In genomic region chr7:26856481-26856880, GRCh38 we compare ENCODE assay signal across 2 cellular contexts.
TF ChIP-seq lines count a peak whose summit lies in the region.

No MANE protein-coding gene starts in this region.

TF ChIP-seq in IMR-90, 13 proteins besides CTCF, POLR2A, EP300 and RAD21 (continued from another document):
- TF ChIP-seq, protein P1, sequence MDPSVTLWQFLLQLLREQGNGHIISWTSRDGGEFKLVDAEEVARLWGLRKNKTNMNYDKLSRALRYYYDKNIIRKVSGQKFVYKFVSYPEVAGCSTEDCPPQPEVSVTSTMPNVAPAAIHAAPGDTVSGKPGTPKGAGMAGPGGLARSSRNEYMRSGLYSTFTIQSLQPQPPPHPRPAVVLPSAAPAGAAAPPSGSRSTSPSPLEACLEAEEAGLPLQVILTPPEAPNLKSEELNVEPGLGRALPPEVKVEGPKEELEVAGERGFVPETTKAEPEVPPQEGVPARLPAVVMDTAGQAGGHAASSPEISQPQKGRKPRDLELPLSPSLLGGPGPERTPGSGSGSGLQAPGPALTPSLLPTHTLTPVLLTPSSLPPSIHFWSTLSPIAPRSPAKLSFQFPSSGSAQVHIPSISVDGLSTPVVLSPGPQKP (IDR thresholded peaks at IDR 0.05; ENCODE audit: borderline replicate concordance, low read depth, low read length) = no peak
- TF ChIP-seq RCOR1 (IDR thresholded peaks at IDR 0.05; ENCODE audit: insufficient replicate concordance, low read length) (no peak), MXI1 (IDR thresholded peaks at IDR 0.05; ENCODE audit: borderline replicate concordance, low read depth, low read length) (no peak), SMC3 (IDR thresholded peaks at IDR 0.05; ENCODE audit: low read depth, low read length) (no peak), NFE2L2 (IDR thresholded peaks at IDR 0.05; ENCODE audit: low read depth, low read length) (no peak), CHD1 (IDR thresholded peaks at IDR 0.05; ENCODE audit: low read depth, low read length) (no peak), RFX5 (IDR thresholded peaks at IDR 0.05; ENCODE audit: low read depth, low read length) (no peak), USF2 (IDR thresholded peaks at IDR 0.05; ENCODE audit: low read depth, low read length) (no peak)

TF ChIP-seq in WTC11, 78 proteins besides CTCF, POLR2A, EP300 and RAD21 (continued from another document):
- TF ChIP-seq PRDM15 (CRISPR knock-in tag; IDR thresholded peaks at IDR 0.05) (no peak), GRHL2 (CRISPR knock-in tag; IDR thresholded peaks at IDR 0.05; ENCODE audit: insufficient replicate concordance, severe bottlenecking) (no peak), FOXK1 (CRISPR knock-in tag; IDR thresholded peaks at IDR 0.05) (no peak), CREB1 (CRISPR knock-in tag; IDR thresholded peaks at IDR 0.05) (no peak), ESRRA (CRISPR knock-in tag; IDR thresholded peaks at IDR 0.05; ENCODE audit: borderline replicate concordance) (no peak), AR (CRISPR knock-in tag; IDR thresholded peaks at IDR 0.05) (no peak), ZNF232 (CRISPR knock-in tag; IDR thresholded peaks at IDR 0.05) (no peak), NFE2L1 (CRISPR knock-in tag; IDR thresholded peaks at IDR 0.05) (no peak), JAZF1 (CRISPR knock-in tag; IDR thresholded peaks at IDR 0.05) (no peak), MAX (CRISPR knock-in tag; IDR thresholded peaks at IDR 0.05) (no peak), SOX15 (CRISPR knock-in tag; IDR thresholded peaks at IDR 0.05) (no peak)
- TF ChIP-seq, protein P2, sequence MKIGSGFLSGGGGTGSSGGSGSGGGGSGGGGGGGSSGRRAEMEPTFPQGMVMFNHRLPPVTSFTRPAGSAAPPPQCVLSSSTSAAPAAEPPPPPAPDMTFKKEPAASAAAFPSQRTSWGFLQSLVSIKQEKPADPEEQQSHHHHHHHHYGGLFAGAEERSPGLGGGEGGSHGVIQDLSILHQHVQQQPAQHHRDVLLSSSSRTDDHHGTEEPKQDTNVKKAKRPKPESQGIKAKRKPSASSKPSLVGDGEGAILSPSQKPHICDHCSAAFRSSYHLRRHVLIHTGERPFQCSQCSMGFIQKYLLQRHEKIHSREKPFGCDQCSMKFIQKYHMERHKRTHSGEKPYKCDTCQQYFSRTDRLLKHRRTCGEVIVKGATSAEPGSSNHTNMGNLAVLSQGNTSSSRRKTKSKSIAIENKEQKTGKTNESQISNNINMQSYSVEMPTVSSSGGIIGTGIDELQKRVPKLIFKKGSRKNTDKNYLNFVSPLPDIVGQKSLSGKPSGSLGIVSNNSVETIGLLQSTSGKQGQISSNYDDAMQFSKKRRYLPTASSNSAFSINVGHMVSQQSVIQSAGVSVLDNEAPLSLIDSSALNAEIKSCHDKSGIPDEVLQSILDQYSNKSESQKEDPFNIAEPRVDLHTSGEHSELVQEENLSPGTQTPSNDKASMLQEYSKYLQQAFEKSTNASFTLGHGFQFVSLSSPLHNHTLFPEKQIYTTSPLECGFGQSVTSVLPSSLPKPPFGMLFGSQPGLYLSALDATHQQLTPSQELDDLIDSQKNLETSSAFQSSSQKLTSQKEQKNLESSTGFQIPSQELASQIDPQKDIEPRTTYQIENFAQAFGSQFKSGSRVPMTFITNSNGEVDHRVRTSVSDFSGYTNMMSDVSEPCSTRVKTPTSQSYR (CRISPR knock-in tag; IDR thresholded peaks at IDR 0.05) = no peak
- TF ChIP-seq, protein P3, sequence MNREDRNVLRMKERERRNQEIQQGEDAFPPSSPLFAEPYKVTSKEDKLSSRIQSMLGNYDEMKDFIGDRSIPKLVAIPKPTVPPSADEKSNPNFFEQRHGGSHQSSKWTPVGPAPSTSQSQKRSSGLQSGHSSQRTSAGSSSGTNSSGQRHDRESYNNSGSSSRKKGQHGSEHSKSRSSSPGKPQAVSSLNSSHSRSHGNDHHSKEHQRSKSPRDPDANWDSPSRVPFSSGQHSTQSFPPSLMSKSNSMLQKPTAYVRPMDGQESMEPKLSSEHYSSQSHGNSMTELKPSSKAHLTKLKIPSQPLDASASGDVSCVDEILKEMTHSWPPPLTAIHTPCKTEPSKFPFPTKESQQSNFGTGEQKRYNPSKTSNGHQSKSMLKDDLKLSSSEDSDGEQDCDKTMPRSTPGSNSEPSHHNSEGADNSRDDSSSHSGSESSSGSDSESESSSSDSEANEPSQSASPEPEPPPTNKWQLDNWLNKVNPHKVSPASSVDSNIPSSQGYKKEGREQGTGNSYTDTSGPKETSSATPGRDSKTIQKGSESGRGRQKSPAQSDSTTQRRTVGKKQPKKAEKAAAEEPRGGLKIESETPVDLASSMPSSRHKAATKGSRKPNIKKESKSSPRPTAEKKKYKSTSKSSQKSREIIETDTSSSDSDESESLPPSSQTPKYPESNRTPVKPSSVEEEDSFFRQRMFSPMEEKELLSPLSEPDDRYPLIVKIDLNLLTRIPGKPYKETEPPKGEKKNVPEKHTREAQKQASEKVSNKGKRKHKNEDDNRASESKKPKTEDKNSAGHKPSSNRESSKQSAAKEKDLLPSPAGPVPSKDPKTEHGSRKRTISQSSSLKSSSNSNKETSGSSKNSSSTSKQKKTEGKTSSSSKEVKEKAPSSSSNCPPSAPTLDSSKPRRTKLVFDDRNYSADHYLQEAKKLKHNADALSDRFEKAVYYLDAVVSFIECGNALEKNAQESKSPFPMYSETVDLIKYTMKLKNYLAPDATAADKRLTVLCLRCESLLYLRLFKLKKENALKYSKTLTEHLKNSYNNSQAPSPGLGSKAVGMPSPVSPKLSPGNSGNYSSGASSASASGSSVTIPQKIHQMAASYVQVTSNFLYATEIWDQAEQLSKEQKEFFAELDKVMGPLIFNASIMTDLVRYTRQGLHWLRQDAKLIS (CRISPR knock-in tag; IDR thresholded peaks at IDR 0.05; ENCODE audit: borderline replicate concordance) = no peak
